14 cellular contexts compared by ENCODE assay signal in genomic region chr10:34222359-34222758, GRCh38.
"Had no signal": no experiment of that assay in that cellular context is flagged by ENCODE, and none has a peak within 500 bp of the region (broad histone marks: within the 10 kb centered on the region; RNA-seq: fewer than 3 reads in every experiment).

No MANE protein-coding gene starts in this region.

- DNase-seq: activated CD4-positive, alpha-beta memory T cell treated with anti-CD3 and anti-CD28 coated beads for 36 hours; activated CD4-positive, alpha-beta T cell treated with anti-CD3 and anti-CD28 coated beads for 1 hour; activated effector memory CD4-positive, alpha-beta T cell treated with anti-CD3 and anti-CD28 coated beads, Interleukin-2, amount 50 U/mL, for 16 hours; activated T-cell treated with anti-CD3 and anti-CD28 coated beads, Interleukin-2, amount 50 U/mL, for 4 hours; esophagus squamous epithelium; foreskin fibroblast; left colon; mammary epithelial cell; mucosa of descending colon; naive thymus-derived CD8-positive, alpha-beta T cell; stimulated activated CD4-positive, alpha-beta T cell treated with anti-CD3 and anti-CD28 coated beads, Interleukin-2, amount 100 ng/mL, for 48 hours; stomach had no signal

- H3K4me3 ChIP-seq: esophagus squamous epithelium, mucosa of descending colon, stomach, thoracic aorta had no signal

- ATAC-seq: activated T-cell treated with anti-CD3 and anti-CD28 coated beads, Interleukin-2, amount 50 U/mL, for 4 hours; left colon; mucosa of descending colon; naive thymus-derived CD8-positive, alpha-beta T cell had no signal

- H3K27ac ChIP-seq: esophagus squamous epithelium, stomach, thoracic aorta had no signal

- H3K27me3 Mint-ChIP-seq: activated naive CD8-positive, alpha-beta T cell had no signal

- H3K27ac Mint-ChIP-seq: activated CD4-positive, alpha-beta memory T cell treated with anti-CD3 and anti-CD28 coated beads for 36 hours; activated naive CD8-positive, alpha-beta T cell; naive thymus-derived CD8-positive, alpha-beta T cell had no signal

- H3K9me3 ChIP-seq: thoracic aorta had no signal

- H3K4me3 Mint-ChIP-seq: activated CD4-positive, alpha-beta memory T cell treated with anti-CD3 and anti-CD28 coated beads for 36 hours; activated naive CD8-positive, alpha-beta T cell; activated T-cell treated with anti-CD3 and anti-CD28 coated beads, Interleukin-2, amount 50 U/mL, for 4 hours; naive thymus-derived CD8-positive, alpha-beta T cell had no signal

- H3K36me3 ChIP-seq: thoracic aorta had no signal

- H3K27me3 ChIP-seq: esophagus squamous epithelium, stomach had no signal
